ENCODE assay signal across 8 cellular contexts in the genomic region with DNA sequence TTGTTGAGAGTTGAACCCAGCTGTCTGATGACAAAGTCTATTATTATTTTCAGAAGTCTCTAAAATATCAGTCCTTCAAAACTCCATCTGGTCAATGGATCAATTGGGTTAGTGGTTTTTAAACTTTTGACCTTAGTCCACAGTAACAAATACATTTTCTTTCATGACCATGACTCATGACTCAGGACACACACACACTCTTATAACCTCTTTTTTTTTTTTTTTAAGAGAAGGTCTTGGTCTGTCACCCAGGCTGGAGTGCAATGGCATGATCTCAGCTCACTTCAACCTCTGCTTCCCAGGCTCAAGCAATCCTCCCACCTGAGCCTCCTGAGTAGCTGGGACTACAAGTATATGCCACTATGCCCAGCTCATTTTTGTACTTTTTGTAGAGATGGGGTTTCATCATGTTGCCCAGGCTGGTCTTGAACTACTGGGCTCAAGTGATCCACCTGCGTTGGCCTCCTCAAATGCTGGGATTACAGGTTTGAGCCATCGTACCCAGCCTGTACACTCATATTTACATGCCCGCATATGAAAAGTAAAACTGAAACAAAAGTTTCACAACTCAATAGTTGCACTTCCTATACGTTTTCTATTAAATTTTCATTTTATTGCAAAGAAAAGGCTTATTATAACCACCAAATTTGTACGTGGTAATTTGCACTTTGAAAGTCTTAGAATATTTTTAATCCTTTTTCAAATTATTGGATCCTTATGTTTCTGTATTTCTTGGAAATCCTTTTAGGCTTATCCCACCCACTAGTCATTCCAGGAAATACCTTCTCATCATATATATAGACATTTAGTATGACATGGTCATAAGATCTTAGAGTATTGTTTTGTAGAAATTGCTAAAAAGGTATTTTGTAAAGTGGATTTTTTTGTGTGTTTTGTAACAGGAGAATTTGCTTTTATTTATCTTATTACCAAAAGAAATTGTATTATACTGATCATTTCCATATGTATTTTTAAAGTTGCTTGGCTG.
A peak's percentile ranks its signal among the peaks of the same experiment; 100 is the strongest.
DNase-seq lines count a peak whose midpoint lies in the region; ATAC-seq and TF ChIP-seq lines count a peak whose summit lies in the region.

No MANE protein-coding gene starts in this region.

- H3K9me3 Mint-ChIP-seq in activated naive CD8-positive, alpha-beta T cell treated with anti-CD3 and anti-CD28 coated beads for 36 hours = no peaks in the 10 kb centered on the region

- TF ChIP-seq CTCF in GM06990 (IDR thresholded peaks at IDR 0.05; ENCODE audit: insufficient read depth, low read length, poor library complexity, severe bottlenecking) (no peak), tibial nerve (IDR thresholded peaks at IDR 0.05) (no peak)

- H3K27me3 ChIP-seq in GM06990 (replicated peaks; ENCODE audit: control insufficient read depth, insufficient read depth, low read length) (no peaks in the 10 kb centered on the region), tibial nerve (no peaks in the 10 kb centered on the region)

- ATAC-seq in GM21367 (IDR thresholded peaks at IDR 0.05; ENCODE audit: unreplicated experiment) (peak; percentile 90), HG03439 (IDR thresholded peaks at IDR 0.05; ENCODE audit: unreplicated experiment) (peak; percentile 87)

- H3K4me3 Mint-ChIP-seq in activated naive CD8-positive, alpha-beta T cell treated with anti-CD3 and anti-CD28 coated beads for 36 hours = peak overlapping the region; percentile 19

- DNase-seq in GM06990 (ENCODE audit: extremely low read depth, insufficient read length) = peak; percentile 49
- DNase-seq in activated naive CD8-positive, alpha-beta T cell treated with anti-CD3 and anti-CD28 coated beads for 36 hours = no peak
- no peak for DNase-seq in stimulated activated naive CD4-positive, alpha-beta T cell (lab: John Stamatoyannopoulos, UW)
- no peak for DNase-seq in DMS53 treated with DMSO at 0.1 percent for 48 hours (lab: John Stamatoyannopoulos, UW; ENCODE audit: unreplicated experiment)
- no peak for DNase-seq in tibial nerve (ENCODE audit: low spot score in 2 of 2)
- DNase-seq in inferior parietal cortex (ENCODE audit: extremely low spot score) = no peak

- no peaks in the 10 kb centered on the region for H3K27me3 Mint-ChIP-seq in activated naive CD8-positive, alpha-beta T cell treated with anti-CD3 and anti-CD28 coated beads for 36 hours

- H3K36me3 Mint-ChIP-seq in activated naive CD8-positive, alpha-beta T cell treated with anti-CD3 and anti-CD28 coated beads for 36 hours = peaks cover 2% of the 10 kb centered on the region

- H3K4me3 ChIP-seq in GM06990 (replicated peaks; ENCODE audit: low read depth, low read length) (no peak overlapping the region), tibial nerve (no peak overlapping the region)

- WGBS in tibial nerve, 2 donors = 53 to 57% methylated on average over 5 of the region's 5 CpGs

- no peaks in the 10 kb centered on the region for H3K4me1 ChIP-seq in tibial nerve

- peaks cover 14% of the 10 kb centered on the region for H3K4me1 Mint-ChIP-seq in activated naive CD8-positive, alpha-beta T cell treated with anti-CD3 and anti-CD28 coated beads for 36 hours

- no peaks in the 10 kb centered on the region for H3K9me3 ChIP-seq in tibial nerve

- H3K36me3 ChIP-seq in GM06990 (ENCODE audit: control insufficient read depth, insufficient read depth, low read length) = no peaks in the 10 kb centered on the region; the same call in none of the 2 replicates
- no peaks in the 10 kb centered on the region for H3K36me3 ChIP-seq in tibial nerve

- H3K27ac Mint-ChIP-seq in activated naive CD8-positive, alpha-beta T cell treated with anti-CD3 and anti-CD28 coated beads for 36 hours = peak overlapping the region; percentile 72

- TF ChIP-seq EP300 in tibial nerve (IDR thresholded peaks at IDR 0.05) = no peak

- H3K27ac ChIP-seq in tibial nerve = no peak overlapping the region

- TF ChIP-seq POLR2A in tibial nerve (IDR thresholded peaks at IDR 0.05) = no peak
